ENCODE assay signal across 8 cellular contexts in genomic region chr10:79202188-79203013, GRCh38.
DNase-seq lines count a peak whose midpoint lies in the region; ATAC-seq and TF ChIP-seq lines count a peak whose summit lies in the region.

No MANE protein-coding gene starts in this region.

- DNase-seq in GM12864 (ENCODE audit: low read depth) = peak; percentile 10
- DNase-seq in Kasumi-1 (lab: John Stamatoyannopoulos, UW) = peak; percentile 85 to 87
- peak; percentile 47 to 51 for DNase-seq in activated CD4-positive, alpha-beta T cell treated with anti-CD3 and anti-CD28 coated beads, Interleukin-2, amount 50 U/mL, for 48 hours
- DNase-seq in germinal center (ENCODE audit: low spot score) = peak; percentile 54
- peak; percentile 84 for DNase-seq in spleen

- no peak overlapping the region for H3K4me3 ChIP-seq in GM12864 (ENCODE audit: low read depth, low read length)
- no peak overlapping the region for H3K4me3 ChIP-seq in spleen

- peaks cover 0 to 61% (median 26%) of the 10 kb centered on the region in 6 donors for H3K4me1 ChIP-seq in spleen

- no peaks in the 10 kb centered on the region for H3K9me3 ChIP-seq in spleen

- H3K27ac ChIP-seq in spleen = peak overlapping the region in 5 of 8 donors; percentile 14 to 35 (median 26)

- TF ChIP-seq POLR2A in spleen (IDR thresholded peaks at IDR 0.05) = no peak

- no peaks in the 10 kb centered on the region for H3K27me3 ChIP-seq in spleen (replicated peaks in 1 of 7)

- WGBS in spleen, 5 donors = 33 to 68% (median 52%) methylated on average over 5 to 9 of the region's 9 CpGs

- peak; percentile 72 for TF ChIP-seq CTCF in GM12864 (IDR thresholded peaks at IDR 0.05; ENCODE audit: low read depth, low read length, missing control alignments)
- TF ChIP-seq CTCF in spleen (IDR thresholded peaks at IDR 0.05 in 8 of 11, conservative IDR thresholded peaks at IDR 0.05 in 3 of 11) = peak in 8 of 11 experiments; percentile 16 to 66 (median 50)

- peaks cover 0 to 61% (median 10%) of the 10 kb centered on the region in 6 donors for H3K36me3 ChIP-seq in spleen

- intact Hi-C loops in spleen (cut with DNase I; ENCODE audit: low total_unique reads) = no loop called here

- ATAC-seq in GM18858 (IDR thresholded peaks at IDR 0.05; ENCODE audit: unreplicated experiment) = no peak
- no peak for ATAC-seq in GM21737 (IDR thresholded peaks at IDR 0.05; ENCODE audit: unreplicated experiment)
- ATAC-seq in GM19035 (IDR thresholded peaks at IDR 0.05; ENCODE audit: unreplicated experiment) = no peak

Comparison
In these comparisons a context has a peak if more than half of its experiments do, and no peak if none do; other contexts are left out.
1. DNase-seq: peak in every context shown above with its lines; median percentile 86 in Kasumi-1; 84 in spleen; 54 in germinal center; 49 in activated CD4-positive, alpha-beta T cell treated with anti-CD3 and anti-CD28 coated beads, Interleukin-2, amount 50 U/mL, for 48 hours; 10 in GM12864.